In genomic region chr5:105168806-105169205, GRCh38 we compare ENCODE assay signal across 22 cellular contexts.
DNase-seq lines count a peak whose midpoint lies in the region; ATAC-seq and TF ChIP-seq lines count a peak whose summit lies in the region.
"Had no signal": no experiment of that assay in that cellular context is flagged by ENCODE, and none has a peak within 500 bp of the region (broad histone marks: within the 10 kb centered on the region; RNA-seq: fewer than 3 reads in every experiment).

No MANE protein-coding gene starts in this region.

- TF ChIP-seq CTCF in fibroblast of lung (conservative IDR thresholded peaks at IDR 0.05 in 1 of 2, IDR thresholded peaks at IDR 0.05 in 1 of 2; ENCODE audit: low read depth in 1 of 2, low read length in 2 of 2) (no peak), Caco-2 (IDR thresholded peaks at IDR 0.05; ENCODE audit: insufficient read depth in 1 of 2, low read depth in 1 of 2, low read length in 1 of 2, severe bottlenecking in 1 of 2, unreplicated experiment in 1 of 2) (no peak)

- H3K27ac ChIP-seq in fibroblast of lung (ENCODE audit: insufficient read depth, low read length): no peak overlapping the region
- H3K27ac ChIP-seq: 22Rv1, BLaER1, C4-2B, GM23248 had no signal

- H3K4me3 ChIP-seq in MG63 (no peak overlapping the region), adipocyte (ENCODE audit: low read length) (no peak overlapping the region), fibroblast of lung (replicated peaks in 1 of 4; ENCODE audit: control extremely low read depth in 1 of 4, insufficient read depth in 1 of 4, low read depth in 3 of 4, low read length in 4 of 4) (no peak overlapping the region), Caco-2 (ENCODE audit: low read depth, low read length) (no peak overlapping the region)
- H3K4me3 ChIP-seq: BLaER1, GM12878, GM23248 had no signal

- POLR2A ChIA-PET in Caco-2 (lab: Charles Lee): no interaction called here

- no peaks in the 10 kb centered on the region for H3K9me3 ChIP-seq in MG63
- no peaks in the 10 kb centered on the region for H3K9me3 ChIP-seq in adipocyte (ENCODE audit: control insufficient read depth, low read length)
- no peaks in the 10 kb centered on the region for H3K9me3 ChIP-seq in fibroblast of lung (ENCODE audit: control insufficient read depth, insufficient read depth, low read depth, low read length)
- H3K9me3 ChIP-seq in Caco-2: no peaks in the 10 kb centered on the region; the same call in 1 of the 2 replicates
- H3K9me3 ChIP-seq: BLaER1 had no signal

- ATAC-seq in HG02798 (IDR thresholded peaks at IDR 0.05; ENCODE audit: poor library complexity, unreplicated experiment): no peak
- ATAC-seq: GM12878, HCT116 had no signal

- no peaks in the 10 kb centered on the region for H3K27me3 Mint-ChIP-seq in Caco-2 (ENCODE audit: insufficient read depth, unreplicated experiment)
- H3K27me3 Mint-ChIP-seq: B cell; CD4-positive, CD25-positive, alpha-beta regulatory T cell; CD8-positive, alpha-beta memory T cell had no signal

- CTCF ChIA-PET in Caco-2 (lab: Charles Lee): no interaction called here

- H3K27me3 ChIP-seq in MG63 (no peaks in the 10 kb centered on the region), adipocyte (replicated peaks; ENCODE audit: control insufficient read depth, insufficient read depth, low read length) (no peaks in the 10 kb centered on the region), fibroblast of lung (ENCODE audit: control insufficient read depth, insufficient read depth, low read length) (no peaks in the 10 kb centered on the region), Caco-2 (replicated peaks; ENCODE audit: control insufficient read depth, insufficient read depth, low read length) (no peaks in the 10 kb centered on the region)
- H3K27me3 ChIP-seq: BLaER1 had no signal

- H3K4me1 ChIP-seq in adipocyte (ENCODE audit: control insufficient read depth, insufficient read depth, low read length): no peaks in the 10 kb centered on the region
- H3K4me1 ChIP-seq in fibroblast of lung (ENCODE audit: control insufficient read depth, extremely low read depth, insufficient read depth, low read length): no peaks in the 10 kb centered on the region
- no peaks in the 10 kb centered on the region; the same call in 1 of the 2 replicates for H3K4me1 ChIP-seq in Caco-2
- H3K4me1 ChIP-seq: BLaER1 had no signal

- no peak overlapping the region for H3K4me2 ChIP-seq in fibroblast of lung (ENCODE audit: extremely low read depth, insufficient read depth, low read length)
- H3K4me2 ChIP-seq: BLaER1 had no signal

- no peak overlapping the region for H3K4me3 Mint-ChIP-seq in Caco-2 (ENCODE audit: unreplicated experiment)
- H3K4me3 Mint-ChIP-seq: B cell; CD4-positive, CD25-positive, alpha-beta regulatory T cell; CD8-positive, alpha-beta memory T cell had no signal

- H2AFZ ChIP-seq in fibroblast of lung (ENCODE audit: low read length): no peak overlapping the region
- H2AFZ ChIP-seq: GM23248 had no signal

- DNase-seq in ELR (ENCODE audit: low read depth) (peak; percentile 59), MG63 (peak; percentile 71), adipocyte (ENCODE audit: low read depth) (peak; percentile 8), fibroblast of lung (ENCODE audit: low read depth in 2 of 2) (peak; percentile 1 to 14), Caco-2 (no peak), putamen (ENCODE audit: low spot score) (no peak), DMS79 treated with DMSO at 0.1 percent for 48 hours (lab: John Stamatoyannopoulos, UW) (no peak)
- DNase-seq: Calu3; CD4-positive, CD25-positive, alpha-beta regulatory T cell; CD8-positive, alpha-beta memory T cell; DMS53; DND-41; GDM1; GM23248; H7 had no signal

- no peaks in the 10 kb centered on the region for H3K36me3 Mint-ChIP-seq in Caco-2 (ENCODE audit: insufficient read depth, unreplicated experiment)
- H3K36me3 Mint-ChIP-seq: CD4-positive, CD25-positive, alpha-beta regulatory T cell; CD8-positive, alpha-beta memory T cell had no signal

- intact Hi-C loops in Caco-2 (cut with micrococcal nuclease; ENCODE audit: unreplicated experiment): no loop called here

- no peaks in the 10 kb centered on the region for H3K79me2 ChIP-seq in fibroblast of lung (ENCODE audit: control insufficient read depth, insufficient read depth, low read length)

- H3K36me3 ChIP-seq in MG63 (no peaks in the 10 kb centered on the region), adipocyte (ENCODE audit: control insufficient read depth, insufficient read depth, low read length, severe bottlenecking) (no peaks in the 10 kb centered on the region), fibroblast of lung (ENCODE audit: control insufficient read depth, insufficient read depth, low read length) (no peaks in the 10 kb centered on the region), Caco-2 (ENCODE audit: control insufficient read depth, insufficient read depth, low read length) (no peaks in the 10 kb centered on the region)
- H3K36me3 ChIP-seq: BLaER1 had no signal

- H3K4me1 Mint-ChIP-seq in Caco-2 (ENCODE audit: low read depth, unreplicated experiment): no peaks in the 10 kb centered on the region
- H3K4me1 Mint-ChIP-seq: B cell; CD4-positive, CD25-positive, alpha-beta regulatory T cell; CD8-positive, alpha-beta memory T cell had no signal

- no TSS peak for BruUV-seq in Caco-2 (replicated peaks; lab: Mats Ljungman, UMichigan)

- no peak overlapping the region for H3K9ac ChIP-seq in adipocyte (ENCODE audit: low read length)
- H3K9ac ChIP-seq in fibroblast of lung (ENCODE audit: insufficient read depth, low read length): no peak overlapping the region
- H3K9ac ChIP-seq: BLaER1, GM23248 had no signal

- no peaks in the 10 kb centered on the region for H3K9me3 Mint-ChIP-seq in Caco-2 (ENCODE audit: unreplicated experiment)

- H3K27ac Mint-ChIP-seq in Caco-2 (ENCODE audit: unreplicated experiment): no peak overlapping the region
- H3K27ac Mint-ChIP-seq: B cell; CD4-positive, CD25-positive, alpha-beta regulatory T cell; CD8-positive, alpha-beta memory T cell had no signal

- H4K20me1 ChIP-seq in fibroblast of lung (ENCODE audit: control insufficient read depth, extremely low read depth, insufficient read depth, low read length): no peaks in the 10 kb centered on the region
- H4K20me1 ChIP-seq: BLaER1 had no signal

Comparison
In these comparisons a context has a peak if more than half of its experiments do, and no peak if none do; other contexts are left out.
1. DNase-seq: peak in ELR (single experiment), MG63 (single experiment), adipocyte (single experiment) and fibroblast of lung (2 of 2); none in Caco-2 (0 of 2), putamen (single experiment) and DMS79 treated with DMSO at 0.1 percent for 48 hours (single experiment).